In genomic region chr10:12834721-12835120, GRCh38 we compare ENCODE assay signal across 29 cellular contexts.
"Had no signal": no experiment of that assay in that cellular context is flagged by ENCODE, and none has a peak within 500 bp of the region (broad histone marks: within the 10 kb centered on the region; RNA-seq: fewer than 3 reads in every experiment).

No MANE protein-coding gene starts in this region.

- H3K27ac Mint-ChIP-seq: natural killer cell treated with Interleukin-12 subunit alpha and Interleukin-12 subunit beta and Interleukin-15 and Interleukin-18, amount 100 ng/mL, for 72 hours; nephron progenitor cell; progenitor cell of endocrine pancreas; stimulated activated effector memory CD8-positive, alpha-beta T cell treated with anti-CD3 and anti-CD28 coated beads, Interleukin-12 subunit alpha, Interleukin-12 subunit beta, amount 100 ng/mL, for 72 hours; stimulated activated naive CD8-positive, alpha-beta T cell treated with anti-CD3 and anti-CD28 coated beads, Interleukin-15, Interleukin-2, amounts not matched to agents 100 ng/mL and 50 ng/mL, for 24 hours had no signal

- ATAC-seq: naive thymus-derived CD8-positive, alpha-beta T cell; natural killer cell treated with Interleukin-12 subunit alpha and Interleukin-12 subunit beta and Interleukin-15 and Interleukin-18, amount 100 ng/mL, for 72 hours; right cardiac atrium; stimulated activated effector memory CD8-positive, alpha-beta T cell treated with anti-CD3 and anti-CD28 coated beads, Interleukin-12 subunit alpha, Interleukin-12 subunit beta, amount 100 ng/mL, for 72 hours; stimulated activated naive B cell treated with anti-CD40 and anti-IgM and Interleukin-4, amounts not matched to agents 10 μg/mL and 1 μg/mL and 100 μg/mL, for 72 hours; upper lobe of right lung had no signal

- DNase-seq: naive B cell; naive thymus-derived CD8-positive, alpha-beta T cell; nephron progenitor cell; occipital lobe; ovary; psoas muscle; right lobe of liver; stimulated activated CD4-positive, alpha-beta T cell treated with anti-CD3 and anti-CD28 coated beads, Interleukin-15, amount 100 ng/mL, for 24 hours; stimulated activated CD4-positive, alpha-beta T cell treated with anti-CD3 and anti-CD28 coated beads, Interleukin-2, amount 100 ng/mL, for 24 hours; stimulated activated CD4-positive, alpha-beta T cell treated with anti-CD3 and anti-CD28 coated beads, Interleukin-2, amount 100 ng/mL, for 48 hours; stimulated activated CD4-positive, alpha-beta T cell treated with anti-CD3 and anti-CD28 coated beads, Interleukin-4, amount 100 ng/mL, for 24 hours; stimulated activated naive B cell treated with anti-CD40 and anti-IgM and Interleukin-4, amounts not matched to agents 10 μg/mL and 1 μg/mL and 100 μg/mL, for 72 hours; stimulated activated naive CD4-positive, alpha-beta T cell treated with Interleukin-2 at 50 U/mL for 16 hours; stomach; thyroid gland; trophoblast cell; upper lobe of right lung; uterus had no signal

- H3K27ac ChIP-seq: ovary, parathyroid adenoma, psoas muscle, right lobe of liver, stomach, thoracic aorta, thyroid gland, tibial nerve, upper lobe of right lung, uterus had no signal

- H3K36me3 Mint-ChIP-seq: naive B cell; natural killer cell treated with Interleukin-12 subunit alpha and Interleukin-12 subunit beta and Interleukin-15 and Interleukin-18, amount 100 ng/mL, for 72 hours had no signal

- H3K36me3 ChIP-seq: ovary, right lobe of liver, thoracic aorta, thyroid gland, upper lobe of right lung, uterus had no signal

- H3K27me3 Mint-ChIP-seq: naive B cell; naive thymus-derived CD8-positive, alpha-beta T cell; natural killer cell treated with Interleukin-12 subunit alpha and Interleukin-12 subunit beta and Interleukin-15 and Interleukin-18, amount 100 ng/mL, for 72 hours; stimulated activated naive B cell treated with anti-CD40 and anti-IgM and Interleukin-4, amounts not matched to agents 10 μg/mL and 1 μg/mL and 100 μg/mL, for 72 hours; stimulated activated naive CD8-positive, alpha-beta T cell treated with anti-CD3 and anti-CD28 coated beads, Interleukin-15, Interleukin-2, amounts not matched to agents 100 ng/mL and 50 ng/mL, for 24 hours had no signal

- H3K4me1 ChIP-seq: parathyroid adenoma, psoas muscle, right lobe of liver, uterus had no signal

- H3K9me3 Mint-ChIP-seq: naive B cell; naive thymus-derived CD8-positive, alpha-beta T cell; natural killer cell treated with Interleukin-12 subunit alpha and Interleukin-12 subunit beta and Interleukin-15 and Interleukin-18, amount 100 ng/mL, for 72 hours; nephron progenitor cell; neural crest cell; stimulated activated effector memory CD8-positive, alpha-beta T cell treated with anti-CD3 and anti-CD28 coated beads, Interleukin-12 subunit alpha, Interleukin-12 subunit beta, amount 100 ng/mL, for 72 hours; stimulated activated naive B cell treated with anti-CD40 and anti-IgM and Interleukin-4, amounts not matched to agents 10 μg/mL and 1 μg/mL and 100 μg/mL, for 72 hours; stimulated activated naive CD8-positive, alpha-beta T cell treated with anti-CD3 and anti-CD28 coated beads, Interleukin-15, Interleukin-2, amounts not matched to agents 100 ng/mL and 50 ng/mL, for 24 hours had no signal

- H3K4me3 Mint-ChIP-seq: naive B cell; naive thymus-derived CD8-positive, alpha-beta T cell; natural killer cell treated with Interleukin-12 subunit alpha and Interleukin-12 subunit beta and Interleukin-15 and Interleukin-18, amount 100 ng/mL, for 72 hours; nephron progenitor cell; neural crest cell; stimulated activated effector memory CD8-positive, alpha-beta T cell treated with anti-CD3 and anti-CD28 coated beads, Interleukin-12 subunit alpha, Interleukin-12 subunit beta, amount 100 ng/mL, for 72 hours; stimulated activated naive B cell treated with anti-CD40 and anti-IgM and Interleukin-4, amounts not matched to agents 10 μg/mL and 1 μg/mL and 100 μg/mL, for 72 hours; stimulated activated naive CD8-positive, alpha-beta T cell treated with anti-CD3 and anti-CD28 coated beads, Interleukin-15, Interleukin-2, amounts not matched to agents 100 ng/mL and 50 ng/mL, for 24 hours had no signal

- H3K4me3 ChIP-seq: ovary, psoas muscle, right lobe of liver, skin epidermis, smooth muscle cell, stomach, thoracic aorta, thyroid gland, tibial nerve, upper lobe of right lung, uterus had no signal

- H3K27me3 ChIP-seq: ovary, right lobe of liver, stomach, thyroid gland, tibial nerve, upper lobe of right lung, uterus had no signal

- H3K9me3 ChIP-seq: ovary, psoas muscle, right lobe of liver, stomach, thoracic aorta, thyroid gland, tibial nerve, upper lobe of right lung, uterus had no signal

- H3K4me1 Mint-ChIP-seq: stimulated activated effector memory CD8-positive, alpha-beta T cell treated with anti-CD3 and anti-CD28 coated beads, Interleukin-12 subunit alpha, Interleukin-12 subunit beta, amount 100 ng/mL, for 72 hours; stimulated activated naive B cell treated with anti-CD40 and anti-IgM and Interleukin-4, amounts not matched to agents 10 μg/mL and 1 μg/mL and 100 μg/mL, for 72 hours had no signal
